15 cellular contexts compared by ENCODE assay signal in genomic region chr6:168158980-168159349, GRCh38.
A peak's percentile ranks its signal among the peaks of the same experiment; 100 is the strongest.
DNase-seq lines count a peak whose midpoint lies in the region; ATAC-seq and TF ChIP-seq lines count a peak whose summit lies in the region.
"Had no signal": no experiment of that assay in that cellular context is flagged by ENCODE, and none has a peak within 500 bp of the region (broad histone marks: within the 10 kb centered on the region; RNA-seq: fewer than 3 reads in every experiment).

No MANE protein-coding gene starts in this region.

- ATAC-seq in heart right ventricle (no peak), GM21528 (IDR thresholded peaks at IDR 0.05; ENCODE audit: low FRiP score, unreplicated experiment) (no peak), mucosa of descending colon (no peak)
- ATAC-seq: Right ventricle myocardium inferior had no signal

- intact Hi-C loops in heart right ventricle (cut with DNase I) (loop anchor here in 7 of 10 donors (10.0 kb wide), 3 partner anchors 196 to 726 kb away; no protein-coding TSS in a partner anchor), colonic mucosa (cut with DNase I) (loop anchor here (10.0 kb wide), 1 partner anchor 726 kb away; no protein-coding TSS in a partner anchor), mucosa of descending colon (cut with DNase I, micrococcal nuclease) (no loop called here)

- H2AFZ ChIP-seq in smooth muscle cell (ENCODE audit: low read depth): no peak overlapping the region
- H2AFZ ChIP-seq: PC-9 had no signal

- H3F3A ChIP-seq in smooth muscle cell (ENCODE audit: low read depth): peaks cover 4% of the 10 kb centered on the region

- no peaks in the 10 kb centered on the region for H3K9me3 ChIP-seq in right atrium auricular region
- no peaks in the 10 kb centered on the region for H3K9me3 ChIP-seq in heart right ventricle
- no peaks in the 10 kb centered on the region for H3K9me3 ChIP-seq in colonic mucosa
- H3K9me3 ChIP-seq in smooth muscle cell (replicated peaks; ENCODE audit: low read depth): no peaks in the 10 kb centered on the region
- H3K9me3 ChIP-seq in mucosa of descending colon: no peaks in the 10 kb centered on the region
- H3K9me3 ChIP-seq: SJSA1 had no signal

- H3K9ac ChIP-seq in colonic mucosa (ENCODE audit: low read depth in 2 of 2, low read length in 2 of 2) (no peak overlapping the region), smooth muscle cell (ENCODE audit: low read depth) (no peak overlapping the region)

- 96% methylated on average over 11 of the region's 11 CpGs for WGBS in heart right ventricle, 2 donors
- 90% methylated on average over 11 of the region's 11 CpGs for WGBS in smooth muscle cell (ENCODE audit: low lambda C conversion rate)

- no peaks in the 10 kb centered on the region for H3K4me1 ChIP-seq in right atrium auricular region
- H3K4me1 ChIP-seq in heart right ventricle: no peaks in the 10 kb centered on the region
- H3K4me1 ChIP-seq in colonic mucosa: no peaks in the 10 kb centered on the region
- H3K4me1 ChIP-seq in smooth muscle cell (ENCODE audit: low read depth): peaks cover 27% of the 10 kb centered on the region
- H3K4me1 ChIP-seq in mucosa of descending colon (ENCODE audit: low read depth): peaks cover 10% of the 10 kb centered on the region
- H3K4me1 ChIP-seq: SJSA1 had no signal

- H3K4me3 ChIP-seq in right atrium auricular region (no peak overlapping the region), heart right ventricle (no peak overlapping the region), colonic mucosa (no peak overlapping the region), smooth muscle cell (no peak overlapping the region), mucosa of descending colon (no peak overlapping the region)
- H3K4me3 ChIP-seq: PC-9, SJSA1 had no signal

- no peaks in the 10 kb centered on the region for H3K79me2 ChIP-seq in smooth muscle cell (ENCODE audit: low read depth)

- peak overlapping the region; percentile 85 for H3K4me2 ChIP-seq in smooth muscle cell
- H3K4me2 ChIP-seq: PC-9 had no signal

- no peaks in the 10 kb centered on the region for H3K27me3 ChIP-seq in right atrium auricular region
- peaks cover 0 to 51% (median 35%) of the 10 kb centered on the region in 7 donors for H3K27me3 ChIP-seq in heart right ventricle
- H3K27me3 ChIP-seq in colonic mucosa: no peaks in the 10 kb centered on the region
- H3K27me3 ChIP-seq in smooth muscle cell (ENCODE audit: low read depth): no peaks in the 10 kb centered on the region
- H3K27me3 ChIP-seq: SJSA1 had no signal

- no peaks in the 10 kb centered on the region for H3K36me3 ChIP-seq in right atrium auricular region
- H3K36me3 ChIP-seq in heart right ventricle: no peaks in the 10 kb centered on the region
- H3K36me3 ChIP-seq in colonic mucosa: no peaks in the 10 kb centered on the region
- no peaks in the 10 kb centered on the region for H3K36me3 ChIP-seq in smooth muscle cell (ENCODE audit: low read depth)
- no peaks in the 10 kb centered on the region for H3K36me3 ChIP-seq in mucosa of descending colon (ENCODE audit: low read depth)
- H3K36me3 ChIP-seq: SJSA1 had no signal

- H3K27ac ChIP-seq in right atrium auricular region (no peak overlapping the region), heart right ventricle (no peak overlapping the region), colonic mucosa (no peak overlapping the region), smooth muscle cell (ENCODE audit: low read depth) (no peak overlapping the region)
- H3K27ac ChIP-seq: PC-9, SJSA1 had no signal

- no peak for TF ChIP-seq CTCF in right atrium auricular region (IDR thresholded peaks at IDR 0.05)
- TF ChIP-seq CTCF in heart right ventricle (IDR thresholded peaks at IDR 0.05): no peak
- no peak for TF ChIP-seq CTCF in colonic mucosa (IDR thresholded peaks at IDR 0.05)
- TF ChIP-seq CTCF in smooth muscle cell (IDR thresholded peaks at IDR 0.05; ENCODE audit: borderline replicate concordance, insufficient read depth, poor library complexity, severe bottlenecking): no peak
- TF ChIP-seq CTCF in mucosa of descending colon (IDR thresholded peaks at IDR 0.05): no peak

- H4K20me1 ChIP-seq in smooth muscle cell (ENCODE audit: low read depth): no peaks in the 10 kb centered on the region

- DNase-seq in right atrium auricular region (ENCODE audit: low spot score) (peak; percentile 28), heart right ventricle (no peak), colonic mucosa (peak; percentile 13), islet precursor cell (peak; percentile 37), smooth muscle cell (lab: John Stamatoyannopoulos, UW; ENCODE audit: unreplicated experiment) (no peak), mucosa of descending colon (no peak)
- no peak for DNase-seq in effector CD4-positive, alpha-beta T cell
- DNase-seq: 8988T, KBM-7, NCI-H146, NCI-H526 treated with DMSO at 0.1 percent for 48 hours, PC-9 had no signal

Comparison
In these comparisons a context has a peak if more than half of its experiments do, and no peak if none do; other contexts are left out.
1. DNase-seq: peak in right atrium auricular region (single experiment), colonic mucosa (single experiment) and islet precursor cell (single experiment); none in heart right ventricle (0 of 2), smooth muscle cell (single experiment), mucosa of descending colon (0 of 3) and effector CD4-positive, alpha-beta T cell (single experiment).
2. intact Hi-C loops: an anchor here in heart right ventricle (10.0 kb wide) and colonic mucosa (10.0 kb wide); none called in mucosa of descending colon.